In the genomic region with DNA sequence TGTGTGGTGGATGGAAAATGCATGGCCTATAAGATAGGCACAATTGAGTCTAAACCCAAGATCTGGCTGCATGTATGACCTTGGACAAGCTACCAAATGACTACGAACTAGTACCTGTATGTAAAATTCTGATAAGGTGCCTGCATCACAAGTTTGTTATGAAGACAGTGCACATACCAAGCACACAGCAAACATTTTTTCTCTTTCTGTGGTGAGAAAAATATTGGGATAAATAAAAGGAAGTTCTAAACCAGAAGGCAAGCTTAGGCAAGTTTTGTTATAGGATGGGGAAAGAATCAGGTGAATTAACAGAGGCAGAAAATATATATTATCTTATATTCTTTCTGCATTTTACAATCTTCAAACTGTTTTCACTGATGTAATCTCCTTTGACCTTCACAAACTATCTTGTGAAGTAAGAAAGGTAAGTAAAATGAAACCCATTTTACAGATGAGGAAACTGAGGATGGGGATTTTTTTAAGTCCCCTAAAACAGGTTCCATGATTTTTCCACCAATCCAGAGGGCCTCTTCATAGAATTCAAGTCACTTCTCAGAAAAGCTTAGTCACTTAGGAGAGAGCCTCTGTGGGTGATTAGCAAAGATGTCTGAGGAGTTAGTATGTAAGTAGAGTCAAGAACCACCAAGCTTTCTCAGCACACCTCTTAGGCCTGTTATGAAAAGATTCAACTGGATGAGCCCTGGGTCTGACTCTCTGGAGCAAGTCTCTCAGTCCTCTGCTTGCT, we compare ENCODE assay signal across 23 cellular contexts.
DNase-seq lines count a peak whose midpoint lies in the region; ATAC-seq and TF ChIP-seq lines count a peak whose summit lies in the region.
"Had no signal": no experiment of that assay in that cellular context is flagged by ENCODE, and none has a peak within 500 bp of the region (broad histone marks: within the 10 kb centered on the region; RNA-seq: fewer than 3 reads in every experiment).

No MANE protein-coding gene starts in this region.

- peaks cover 11% of the 10 kb centered on the region for H3K4me1 Mint-ChIP-seq in nephron
- H3K4me1 Mint-ChIP-seq in stimulated activated effector memory CD8-positive, alpha-beta T cell treated with anti-CD3 and anti-CD28 coated beads, Interleukin-12 subunit alpha, Interleukin-12 subunit beta, amount 100 ng/mL, for 72 hours, result peaks cover 48% of the 10 kb centered on the region

- H3K4me1 ChIP-seq in SJSA1 (replicated peaks), result peaks cover 22% of the 10 kb centered on the region
- H3K4me1 ChIP-seq in thoracic aorta (ENCODE audit: control insufficient read depth in 1 of 2, low read depth in 2 of 2), result peaks cover 2 to 8% of the 10 kb centered on the region in 2 donors
- H3K4me1 ChIP-seq: adrenal gland, Caco-2, Peyer's patch had no signal

- no peak for ATAC-seq in thoracic aorta (ENCODE audit: insufficient number of reproducible peaks, low FRiP score, low read depth)
- no peak for ATAC-seq in stimulated activated effector memory CD8-positive, alpha-beta T cell treated with anti-CD3 and anti-CD28 coated beads, Interleukin-12 subunit alpha, Interleukin-12 subunit beta, amount 100 ng/mL, for 72 hours
- ATAC-seq: activated T-cell treated with anti-CD3 and anti-CD28 coated beads, Interleukin-2, amount 50 U/mL, for 4 hours; GM23338 had no signal

- peak overlapping the region in 2 of 3 experiments; percentile 58 to 63 for H3K27ac Mint-ChIP-seq in nephron
- H3K27ac Mint-ChIP-seq in stimulated activated effector memory CD8-positive, alpha-beta T cell treated with anti-CD3 and anti-CD28 coated beads, Interleukin-12 subunit alpha, Interleukin-12 subunit beta, amount 100 ng/mL, for 72 hours, result no peak overlapping the region
- H3K27ac Mint-ChIP-seq: GM23338; T-helper 1 cell treated with Interleukin-12 subunit alpha and Interleukin-12 subunit beta and Interleukin-4 antibody, amounts not matched to agents 30 μg/mL and 1 μg/mL, for 36 hours had no signal

- H3K36me3 Mint-ChIP-seq in nephron (ENCODE audit: low read depth), result no peaks in the 10 kb centered on the region
- peaks cover 12% of the 10 kb centered on the region for H3K36me3 Mint-ChIP-seq in stimulated activated effector memory CD8-positive, alpha-beta T cell treated with anti-CD3 and anti-CD28 coated beads, Interleukin-12 subunit alpha, Interleukin-12 subunit beta, amount 100 ng/mL, for 72 hours

- no peaks in the 10 kb centered on the region for H3K9me3 ChIP-seq in SJSA1 (replicated peaks)
- H3K9me3 ChIP-seq in thoracic aorta, result no peaks in the 10 kb centered on the region
- H3K9me3 ChIP-seq: adrenal gland, Peyer's patch had no signal

- no peak overlapping the region for H3K4me3 Mint-ChIP-seq in nephron
- H3K4me3 Mint-ChIP-seq in stimulated activated effector memory CD8-positive, alpha-beta T cell treated with anti-CD3 and anti-CD28 coated beads, Interleukin-12 subunit alpha, Interleukin-12 subunit beta, amount 100 ng/mL, for 72 hours, result no peak overlapping the region
- H3K4me3 Mint-ChIP-seq: activated T-cell treated with anti-CD3 and anti-CD28 coated beads, Interleukin-2, amount 50 U/mL, for 4 hours; GM23338; T-helper 1 cell treated with Interleukin-12 subunit alpha and Interleukin-12 subunit beta and Interleukin-4 antibody, amounts not matched to agents 30 μg/mL and 1 μg/mL, for 36 hours had no signal

- H3K9me3 Mint-ChIP-seq in nephron, result no peaks in the 10 kb centered on the region
- H3K9me3 Mint-ChIP-seq in stimulated activated effector memory CD8-positive, alpha-beta T cell treated with anti-CD3 and anti-CD28 coated beads, Interleukin-12 subunit alpha, Interleukin-12 subunit beta, amount 100 ng/mL, for 72 hours, result no peaks in the 10 kb centered on the region

- H3K27ac ChIP-seq in SJSA1 (peak overlapping the region; percentile 86), thoracic aorta (peak overlapping the region; percentile 11 to 43)
- H3K27ac ChIP-seq: adrenal gland, cardiac muscle cell had no signal

- H3K27me3 ChIP-seq in SJSA1 (replicated peaks) (no peaks in the 10 kb centered on the region), thoracic aorta (replicated peaks; ENCODE audit: insufficient read depth) (no peaks in the 10 kb centered on the region)
- H3K27me3 ChIP-seq: adrenal gland; BLaER1 treated with 17β-estradiol and CSF1 and Interleukin-3, amounts not matched to agents 10 nM and 100 nM; cardiac muscle cell; Peyer's patch had no signal

- H3K27me3 Mint-ChIP-seq in nephron (ENCODE audit: low read depth), result peaks cover 4% of the 10 kb centered on the region

- TF ChIP-seq CTCF in epithelial cell of esophagus (IDR thresholded peaks at IDR 0.05; ENCODE audit: insufficient read depth, low read depth, low read length, missing control alignments), result no peak
- no peak for TF ChIP-seq CTCF in nephron (IDR thresholded peaks at IDR 0.05; ENCODE audit: unreplicated experiment in 3 of 3)
- no peak for TF ChIP-seq CTCF in thoracic aorta (IDR thresholded peaks at IDR 0.05)

- H3K4me3 ChIP-seq in SJSA1, result no peak overlapping the region
- no peak overlapping the region for H3K4me3 ChIP-seq in epithelial cell of esophagus (ENCODE audit: low read length)
- H3K4me3 ChIP-seq in thoracic aorta, result no peak overlapping the region
- H3K4me3 ChIP-seq: adrenal gland; BLaER1 treated with 17β-estradiol and CSF1 and Interleukin-3, amounts not matched to agents 10 nM and 100 nM; cardiac muscle cell; GM23338; lung; Peyer's patch had no signal

- no peaks in the 10 kb centered on the region for H3K36me3 ChIP-seq in SJSA1
- no peaks in the 10 kb centered on the region for H3K36me3 ChIP-seq in thoracic aorta
- H3K36me3 ChIP-seq: adrenal gland; BLaER1 treated with 17β-estradiol and CSF1 and Interleukin-3, amounts not matched to agents 10 nM and 100 nM; cardiac muscle cell; Peyer's patch had no signal

- DNase-seq in SJSA1 (ENCODE audit: low read depth in 1 of 2, low spot score in 2 of 2), result no peak
- DNase-seq in epithelial cell of esophagus (ENCODE audit: low read depth), result peak; percentile 40
- DNase-seq in thoracic aorta (ENCODE audit: low spot score), result no peak
- no peak for DNase-seq in stimulated activated effector memory CD8-positive, alpha-beta T cell treated with anti-CD3 and anti-CD28 coated beads, Interleukin-12 subunit alpha, Interleukin-12 subunit beta, amount 100 ng/mL, for 72 hours (ENCODE audit: low spot score in 2 of 2)
- no peak for DNase-seq in NCI-H1417 treated with DMSO at 0.1 percent for 48 hours (lab: John Stamatoyannopoulos, UW)
- DNase-seq in NCI-H187 treated with DMSO at 0.1 percent for 48 hours (lab: John Stamatoyannopoulos, UW), result no peak
- DNase-seq: activated CD8-positive, alpha-beta memory T cell treated with anti-CD3 and anti-CD28 coated beads for 24 hours; activated naive CD4-positive, alpha-beta T cell; activated T-cell treated with anti-CD3 and anti-CD28 coated beads, Interleukin-2, amount 50 U/mL, for 4 hours; adrenal gland; Caco-2; DMS79 treated with DMSO at 0.1 percent for 48 hours; kidney glomerular epithelial cell; NCI-H1436 treated with DMSO at 0.1 percent for 48 hours; NCI-H510A; Peyer's patch; SIG-M5 had no signal
